Comparison of ENCODE assay signal across 9 cellular contexts in the genomic region with DNA sequence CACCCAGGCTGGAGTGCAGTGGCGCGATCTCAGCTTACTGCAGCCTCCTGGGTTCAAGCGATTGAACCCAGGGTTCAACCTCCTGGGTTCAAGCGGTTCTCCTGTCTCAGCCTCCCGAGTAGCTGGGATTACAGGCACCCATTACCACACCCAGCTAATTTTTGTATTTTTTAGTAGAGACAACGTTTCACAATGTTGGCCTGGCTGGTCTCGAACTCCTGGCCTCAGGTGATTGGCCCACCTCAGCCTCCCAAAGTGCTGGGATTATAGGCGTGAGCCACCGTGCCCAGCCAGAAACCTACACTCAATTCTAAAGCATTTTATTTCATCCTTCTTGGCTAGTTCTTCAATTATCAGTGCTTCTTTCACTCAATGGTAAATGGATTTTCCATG. TPM values are rescaled to one million over a fixed set of nuclear protein-coding genes. Genes with fewer than 3 reads are reported as not detected.
DNase-seq lines count a peak whose midpoint lies in the region; TF ChIP-seq lines count a peak whose summit lies in the region.
"Not testable (repeated sequence)": the region's sequence is repeated elsewhere in the genome, so short reads cannot be mapped to it uniquely, and the experiment has no call there.
"Had no signal": no experiment of that assay in that cellular context is flagged by ENCODE, and none has a peak within 500 bp of the region (broad histone marks: within the 10 kb centered on the region; RNA-seq: fewer than 3 reads in every experiment).

No MANE protein-coding gene starts in this region.

- not testable (repeated sequence) for TF ChIP-seq CTCF in KMS-11 (conservative IDR thresholded peaks at IDR 0.05; ENCODE audit: low read depth, low read length); dorsolateral prefrontal cortex (IDR thresholded peaks at IDR 0.05 in 54 of 56, conservative IDR thresholded peaks at IDR 0.05 in 2 of 56; ENCODE audit: low read depth in 1 of 56, partially characterized antibody in 56 of 56); right atrium auricular region (IDR thresholded peaks at IDR 0.05); uterus (IDR thresholded peaks at IDR 0.05)

- peak overlapping the region; percentile 81; the same call in 1 of the 2 replicates for H3K4me2 ChIP-seq in KMS-11
- H3K4me2 ChIP-seq in mesenchymal stem cell (ENCODE audit: low read length, poor library complexity, severe bottlenecking), result not testable (repeated sequence)

- H3K27ac ChIP-seq in KMS-11; mesenchymal stem cell (ENCODE audit: low read length, poor library complexity, severe bottlenecking): not testable (repeated sequence)
- peak overlapping the region; percentile 64 for H3K27ac ChIP-seq in angular gyrus (ENCODE audit: low read depth, low read length)
- peak overlapping the region in 57 of 59 donors; percentile 3 to 95 (median 83) for H3K27ac ChIP-seq in dorsolateral prefrontal cortex
- H3K27ac ChIP-seq in right atrium auricular region, result peak overlapping the region; percentile 75 to 81
- H3K27ac ChIP-seq in rectal smooth muscle tissue (ENCODE audit: low read depth, low read length), result peak overlapping the region; percentile 48
- peak overlapping the region; percentile 55 for H3K27ac ChIP-seq in temporal lobe (ENCODE audit: low read depth, low read length)
- peak overlapping the region; percentile 61 to 64 for H3K27ac ChIP-seq in uterus

- H3K79me2 ChIP-seq in KMS-11 (ENCODE audit: insufficient read depth, low read depth), result not testable (repeated sequence)

- H4K20me1 ChIP-seq in KMS-11 (ENCODE audit: insufficient read depth), result not testable (repeated sequence)

- not testable (repeated sequence) for H3K4ac ChIP-seq in mesenchymal stem cell (ENCODE audit: low read depth in 1 of 2, low read length in 2 of 2)

- H2BK12ac ChIP-seq in mesenchymal stem cell (ENCODE audit: low read length in 2 of 2), result not testable (repeated sequence)

- H2BK5ac ChIP-seq in mesenchymal stem cell (ENCODE audit: low read depth, low read length, poor library complexity, severe bottlenecking), result not testable (repeated sequence)

- 99% methylated on average over 7 of the region's 9 CpGs for WGBS in mesenchymal stem cell

- H3K23ac ChIP-seq in mesenchymal stem cell (ENCODE audit: low read length in 2 of 2), result not testable (repeated sequence)

- H2BK15ac ChIP-seq in mesenchymal stem cell (ENCODE audit: low read depth, poor library complexity, severe bottlenecking), result not testable (repeated sequence)

- H2AK5ac ChIP-seq in mesenchymal stem cell (ENCODE audit: low read length, severe bottlenecking), result peak overlapping the region; percentile 17

- DNase-seq in dorsolateral prefrontal cortex, mesenchymal stem cell, uterus: not testable (repeated sequence)
- DNase-seq in right atrium auricular region (ENCODE audit: low spot score), result peak; percentile 50

- not testable (repeated sequence) for H3K27me3 ChIP-seq in KMS-11 (ENCODE audit: insufficient read depth, low read depth); dorsolateral prefrontal cortex; right atrium auricular region; rectal smooth muscle tissue (ENCODE audit: control insufficient read depth, insufficient read depth, low read length); uterus
- H3K27me3 ChIP-seq in mesenchymal stem cell (ENCODE audit: control insufficient read depth in 1 of 2, insufficient read depth in 1 of 2, low read length in 2 of 2), result peaks cover 0 to 17% of the 10 kb centered on the region in 2 experiments

- intact Hi-C loops in dorsolateral prefrontal cortex (cut with DNase I); uterus (cut with DNase I; ENCODE audit: low total_unique reads): not testable (repeated sequence)

- H2AFZ ChIP-seq in KMS-11 (ENCODE audit: low read depth); mesenchymal stem cell (ENCODE audit: low read depth, low read length): not testable (repeated sequence)

- peaks cover 30% of the 10 kb centered on the region for H3K4me1 ChIP-seq in KMS-11 (ENCODE audit: low read depth, poor library complexity, severe bottlenecking)
- peaks cover 0 to 68% of the 10 kb centered on the region in 2 donors for H3K4me1 ChIP-seq in right atrium auricular region
- H3K4me1 ChIP-seq in mesenchymal stem cell (ENCODE audit: control insufficient read depth, insufficient read depth, low read depth, low read length), result peaks cover 17% of the 10 kb centered on the region
- not testable (repeated sequence) for H3K4me1 ChIP-seq in rectal smooth muscle tissue (ENCODE audit: control insufficient read depth, insufficient read depth, low read length); uterus

- H3K9ac ChIP-seq in KMS-11; mesenchymal stem cell (ENCODE audit: low read length); rectal smooth muscle tissue (ENCODE audit: low read length): not testable (repeated sequence)

- H3K14ac ChIP-seq in mesenchymal stem cell (ENCODE audit: low read length in 2 of 2), result not testable (repeated sequence)

- not testable (repeated sequence) for H4K91ac ChIP-seq in mesenchymal stem cell (ENCODE audit: low read length)

- not testable (repeated sequence) for TF ChIP-seq POLR2A in uterus (IDR thresholded peaks at IDR 0.05)

- H4K8ac ChIP-seq in mesenchymal stem cell (ENCODE audit: low read length), result not testable (repeated sequence)

- not testable (repeated sequence) for H3K9me3 ChIP-seq in right atrium auricular region; mesenchymal stem cell (ENCODE audit: control insufficient read depth, low read length); uterus

- peaks cover 18% of the 10 kb centered on the region for H3K79me1 ChIP-seq in mesenchymal stem cell (replicated peaks; ENCODE audit: low read length, poor library complexity, severe bottlenecking)

- not testable (repeated sequence) for H3K18ac ChIP-seq in mesenchymal stem cell (ENCODE audit: low read depth in 1 of 2, low read length in 2 of 2)

- H3K4me3 ChIP-seq in KMS-11 (IDR thresholded peaks at IDR 0.05; ENCODE audit: insufficient read depth, low read depth, low read length); right atrium auricular region; mesenchymal stem cell (ENCODE audit: insufficient read depth in 1 of 2, low read depth in 1 of 2, low read length in 2 of 2); rectal smooth muscle tissue (ENCODE audit: low read length); uterus: not testable (repeated sequence)
- H3K4me3 ChIP-seq in dorsolateral prefrontal cortex, result peak overlapping the region in 3 of 59 donors; percentile 2 to 26 (median 23)

- H3K36me3 ChIP-seq in KMS-11 (ENCODE audit: insufficient read depth); right atrium auricular region; mesenchymal stem cell (ENCODE audit: control insufficient read depth in 1 of 2, insufficient read depth in 2 of 2, low read depth in 1 of 2, low read length in 2 of 2); rectal smooth muscle tissue (ENCODE audit: control insufficient read depth, insufficient read depth, low read length); uterus: not testable (repeated sequence)

- not testable (repeated sequence) for H2BK120ac ChIP-seq in mesenchymal stem cell (ENCODE audit: low read depth, low read length)

RNA-seq across cellular contexts. Expression of gene MERTK, which starts 7.1 kb away (rescaled TPM):
- total RNA-seq in dorsolateral prefrontal cortex (10 to 100 TPM in 119 of 120 experiments, 1 to 10 TPM in 1; 9.8 to 72.4 (median 25.3) TPM), right atrium auricular region (10 to 100 TPM in 1 of 2 donors, 1 to 10 TPM in 1; 4.9 to 13.7 TPM), temporal lobe (3.7 TPM), uterus (10 to 100 TPM; 10.6 to 36.6 (median 24.6) TPM)
- 2.6 TPM for polyA plus RNA-seq in mesenchymal stem cell (2013, experiment 1 of 2)
- polyA plus RNA-seq in mesenchymal stem cell (2013, experiment 2 of 2), result 2.7 TPM
- total RNA-seq: RPMI7951 had no signal

RNA-seq across cellular contexts. Expression of gene ANAPC1, which starts 21.5 kb away (rescaled TPM):
- total RNA-seq in dorsolateral prefrontal cortex (10 to 100 TPM; 31.1 to 65.0 (median 45.8) TPM), right atrium auricular region (10 to 100 TPM; 19.0 to 23.5 TPM), temporal lobe (66.9 TPM), uterus (10 to 100 TPM in 3 of 4 donors, 1 to 10 TPM in 1; 6.8 to 70.4 (median 30.5) TPM)
- polyA plus RNA-seq in mesenchymal stem cell (2013, experiment 1 of 2), result 11.0 TPM
- 9.5 TPM for polyA plus RNA-seq in mesenchymal stem cell (2013, experiment 2 of 2)
